ENCODE assay signal across 21 cellular contexts in genomic region chr1:167016090-167016750, GRCh38. TPM values are rescaled to one million over a fixed set of nuclear protein-coding genes. Genes with fewer than 3 reads are reported as not detected.
"Had no signal": no experiment of that assay in that cellular context is flagged by ENCODE, and none has a peak within 500 bp of the region (broad histone marks: within the 10 kb centered on the region; RNA-seq: fewer than 3 reads in every experiment).

No MANE protein-coding gene starts in this region.

- H3K4me1 ChIP-seq: colonic mucosa, upper lobe of right lung had no signal

- H3K4me1 Mint-ChIP-seq: activated B cell treated with CpG ODN at 0.5 μM for 24 hours; activated CD4-positive, alpha-beta memory T cell treated with anti-CD3 and anti-CD28 coated beads, Interleukin-2, amount 10 ng/mL, durations not matched to agents 7 days and 5 days; activated CD8-positive, alpha-beta memory T cell treated with anti-CD3 and anti-CD28 coated beads, Interleukin-2, amount 10 ng/mL, durations not matched to agents 7 days and 5 days; central memory CD8-positive, alpha-beta T cell; nephron progenitor cell had no signal

- H3K27ac ChIP-seq: brain microvascular endothelial cell, colonic mucosa, upper lobe of right lung had no signal

- H3K4me3 Mint-ChIP-seq: activated B cell treated with CpG ODN at 0.5 μM for 24 hours; activated CD4-positive, alpha-beta memory T cell treated with anti-CD3 and anti-CD28 coated beads, Interleukin-2, amount 10 ng/mL, durations not matched to agents 7 days and 5 days; activated CD8-positive, alpha-beta memory T cell treated with anti-CD3 and anti-CD28 coated beads, Interleukin-2, amount 10 ng/mL, durations not matched to agents 7 days and 5 days; activated naive CD4-positive, alpha-beta T cell treated with anti-CD3 and anti-CD28 coated beads for 36 hours; central memory CD8-positive, alpha-beta T cell; nephron progenitor cell; T-helper 2 cell treated with Interferon-gamma antibody and Interleukin-4, amounts not matched to agents 5 μg/mL and 100 μg/mL, for 36 hours had no signal

- H3K36me3 Mint-ChIP-seq: activated CD8-positive, alpha-beta memory T cell treated with anti-CD3 and anti-CD28 coated beads, Interleukin-2, amount 10 ng/mL, durations not matched to agents 7 days and 5 days had no signal

- H3K36me3 ChIP-seq: brain microvascular endothelial cell, colonic mucosa, upper lobe of right lung had no signal

- H3K4me3 ChIP-seq: colonic mucosa, upper lobe of right lung had no signal

- DNase-seq: activated B cell treated with CpG ODN at 0.5 μM for 24 hours; activated CD4-positive, alpha-beta memory T cell treated with anti-CD3 and anti-CD28 coated beads, Interleukin-2, amount 10 ng/mL, durations not matched to agents 7 days and 5 days; activated CD4-positive, alpha-beta T cell treated with anti-CD3 and anti-CD28 coated beads for 4 hours; activated CD8-positive, alpha-beta memory T cell treated with anti-CD3 and anti-CD28 coated beads, Interleukin-2, amount 10 ng/mL, durations not matched to agents 7 days and 5 days; activated naive CD4-positive, alpha-beta T cell treated with anti-CD3 and anti-CD28 coated beads for 36 hours; aorta; brain microvascular endothelial cell; colonic mucosa; erythroblast; hypothalamus; islet precursor cell; left colon; midbrain; nephron progenitor cell; nucleus accumbens; stimulated activated CD8-positive, alpha-beta memory T cell treated with anti-CD3 and anti-CD28 coated beads, Interleukin-4, amount 100 ng/mL, for 48 hours; stimulated activated naive CD4-positive, alpha-beta T cell; upper lobe of right lung had no signal

- ATAC-seq: activated CD8-positive, alpha-beta memory T cell treated with anti-CD3 and anti-CD28 coated beads, Interleukin-2, amount 10 ng/mL, durations not matched to agents 7 days and 5 days; left colon; upper lobe of right lung had no signal

- H3K9me3 Mint-ChIP-seq: activated B cell treated with CpG ODN at 0.5 μM for 24 hours; activated CD4-positive, alpha-beta memory T cell treated with anti-CD3 and anti-CD28 coated beads, Interleukin-2, amount 10 ng/mL, durations not matched to agents 7 days and 5 days; activated naive CD4-positive, alpha-beta T cell treated with anti-CD3 and anti-CD28 coated beads for 36 hours; central memory CD8-positive, alpha-beta T cell; nephron progenitor cell; T-helper 2 cell treated with Interferon-gamma antibody and Interleukin-4, amounts not matched to agents 5 μg/mL and 100 μg/mL, for 36 hours had no signal

- H3K27me3 ChIP-seq: brain microvascular endothelial cell, colonic mucosa, upper lobe of right lung had no signal

- H3K27ac Mint-ChIP-seq: activated B cell treated with CpG ODN at 0.5 μM for 24 hours; activated CD4-positive, alpha-beta memory T cell treated with anti-CD3 and anti-CD28 coated beads, Interleukin-2, amount 10 ng/mL, durations not matched to agents 7 days and 5 days; activated CD8-positive, alpha-beta memory T cell treated with anti-CD3 and anti-CD28 coated beads, Interleukin-2, amount 10 ng/mL, durations not matched to agents 7 days and 5 days; activated naive CD4-positive, alpha-beta T cell treated with anti-CD3 and anti-CD28 coated beads for 36 hours; nephron progenitor cell; T-helper 2 cell treated with Interferon-gamma antibody and Interleukin-4, amounts not matched to agents 5 μg/mL and 100 μg/mL, for 36 hours had no signal

RNA-seq across cellular contexts. Expression of gene MAEL, which starts 27.1 kb away (rescaled TPM):
- total RNA-seq: activated B cell treated with CpG ODN at 0.5 μM for 24 hours, aorta, colonic mucosa, left colon, lung microvascular endothelial cell, upper lobe of right lung had no signal

RNA-seq across cellular contexts. Expression of gene ILDR2, which starts 40.9 kb away (rescaled TPM):
- total RNA-seq: lung microvascular endothelial cell had no signal
- polyA plus RNA-seq: aorta had no signal
